1 cellular context compared by ENCODE assay signal in genomic region chr4:177484613-177485021, GRCh38.
TF ChIP-seq lines count a peak whose summit lies in the region.

No MANE protein-coding gene starts in this region.

TF ChIP-seq in H1, 55 proteins besides CTCF, POLR2A, EP300 and RAD21 (continued from another document):
- no peak for TF ChIP-seq CHD7 (IDR thresholded peaks at IDR 0.05; ENCODE audit: insufficient replicate concordance, low read length)
